Comparison of ENCODE assay signal across 6 cellular contexts in genomic region chr9:34611251-34611810, GRCh38. TPM values are rescaled to one million over a fixed set of nuclear protein-coding genes. Genes with fewer than 3 reads are reported as not detected.
A peak's percentile ranks its signal among the peaks of the same experiment; 100 is the strongest.
DNase-seq lines count a peak whose midpoint lies in the region.

No MANE protein-coding gene starts in this region.

- H4K20me1 ChIP-seq in GM23248 (ENCODE audit: insufficient read depth) = no peaks in the 10 kb centered on the region

- no peaks in the 10 kb centered on the region for H3K9me3 Mint-ChIP-seq in activated T-helper 2 cell treated with anti-CD3 and anti-CD28 coated beads, Interferon-gamma antibody, Interleukin-2, Interleukin-4, amounts not matched to agents 10 μg/mL and 5 μg/mL and 100 μg/mL, durations not matched to agents 14 hours and 24 hours and 36 hours

- peak overlapping the region in 1 of 2 experiments; percentile 84 for H3K14ac ChIP-seq in mesenchymal stem cell (ENCODE audit: low read length in 2 of 2)

- H2BK15ac ChIP-seq in mesenchymal stem cell (ENCODE audit: low read depth, poor library complexity, severe bottlenecking) = no peak overlapping the region

- no peaks in the 10 kb centered on the region for H3K9me3 ChIP-seq in GM23248 (ENCODE audit: low read depth)
- H3K9me3 ChIP-seq in mesenchymal stem cell (ENCODE audit: control insufficient read depth, low read length) = no peaks in the 10 kb centered on the region

- peak overlapping the region; percentile 41; the same call in 1 of the 2 replicates for H3K27ac ChIP-seq in GM23248
- H3K27ac ChIP-seq in mesenchymal stem cell (ENCODE audit: low read length, poor library complexity, severe bottlenecking) = no peak overlapping the region

- H3K9ac ChIP-seq in GM23248 (peak overlapping the region; percentile 94), mesenchymal stem cell (ENCODE audit: low read length) (peak overlapping the region; percentile 97)

- H3K4ac ChIP-seq in mesenchymal stem cell (ENCODE audit: low read depth in 1 of 2, low read length in 2 of 2) = peak overlapping the region in 1 of 2 experiments; percentile 95

- H3F3A ChIP-seq in GM23248 (ENCODE audit: insufficient read depth) = peaks cover 14% of the 10 kb centered on the region; the same call in 1 of the 2 replicates

- H3K4me2 ChIP-seq in GM23248 (ENCODE audit: unreplicated experiment) (peak overlapping the region; percentile 78), mesenchymal stem cell (ENCODE audit: low read length, poor library complexity, severe bottlenecking) (peak overlapping the region; percentile 81)

- WGBS in GM23248 (ENCODE audit: low coverage in 1 of 2, low lambda C conversion rate in 2 of 2, missing lambda C conversion rate in 2 of 2), 2 experiments = 25 to 32% methylated on average over 10 of the region's 10 CpGs
- WGBS in mesenchymal stem cell = 67% methylated on average over 10 of the region's 10 CpGs

- DNase-seq in GM23248 (peak; percentile 30), mesenchymal stem cell (no peak), NCI-H1092 (lab: John Stamatoyannopoulos, UW) (no peak), SIG-M5 treated with dmso at 0.1 percent for 504 hours (lab: John Stamatoyannopoulos, UW; ENCODE audit: unreplicated experiment) (no peak), SW480 (ENCODE audit: low spot score) (no peak)
- no peak for DNase-seq in activated T-helper 2 cell treated with anti-CD3 and anti-CD28 coated beads, Interferon-gamma antibody, Interleukin-2, Interleukin-4, amounts not matched to agents 10 μg/mL and 5 μg/mL and 100 μg/mL, durations not matched to agents 14 hours and 24 hours and 36 hours (ENCODE audit: low spot score)

- H3K27me3 ChIP-seq in GM23248 (replicated peaks; ENCODE audit: insufficient read depth) (no peaks in the 10 kb centered on the region), mesenchymal stem cell (ENCODE audit: control insufficient read depth in 1 of 2, insufficient read depth in 1 of 2, low read length in 2 of 2) (peaks cover under 1 to 11% of the 10 kb centered on the region in 2 experiments)

- peak overlapping the region; percentile 97 for H4K8ac ChIP-seq in mesenchymal stem cell (ENCODE audit: low read length)

- H3K36me3 ChIP-seq in GM23248 (ENCODE audit: low read depth) (no peaks in the 10 kb centered on the region), mesenchymal stem cell (ENCODE audit: control insufficient read depth in 1 of 2, insufficient read depth in 2 of 2, low read depth in 1 of 2, low read length in 2 of 2) (peaks cover 29 to 33% of the 10 kb centered on the region in 2 experiments)

- H2BK120ac ChIP-seq in mesenchymal stem cell (ENCODE audit: low read depth, low read length) = no peak overlapping the region

- intact Hi-C loops in activated T-helper 2 cell treated with anti-CD3 and anti-CD28 coated beads, Interferon-gamma antibody, Interleukin-2, Interleukin-4, amounts not matched to agents 10 μg/mL and 5 μg/mL and 100 μg/mL, durations not matched to agents 14 hours and 24 hours and 36 hours (cut with micrococcal nuclease) = loop anchor here (5.0 kb wide), 3 partner anchors 36 to 279 kb away; partner anchors contain the start of genes DNAI1, FAM219A and GALT

- peak overlapping the region; percentile 93 for H2AFZ ChIP-seq in GM23248
- peak overlapping the region; percentile 81 for H2AFZ ChIP-seq in mesenchymal stem cell (ENCODE audit: low read depth, low read length)

- H3K27me3 Mint-ChIP-seq in activated T-helper 2 cell treated with anti-CD3 and anti-CD28 coated beads, Interferon-gamma antibody, Interleukin-2, Interleukin-4, amounts not matched to agents 10 μg/mL and 5 μg/mL and 100 μg/mL, durations not matched to agents 14 hours and 24 hours and 36 hours (ENCODE audit: low read depth) = no peaks in the 10 kb centered on the region

- peak overlapping the region; percentile 47 for H4K91ac ChIP-seq in mesenchymal stem cell (ENCODE audit: low read length)

- H3K4me1 Mint-ChIP-seq in activated T-helper 2 cell treated with anti-CD3 and anti-CD28 coated beads, Interferon-gamma antibody, Interleukin-2, Interleukin-4, amounts not matched to agents 10 μg/mL and 5 μg/mL and 100 μg/mL, durations not matched to agents 14 hours and 24 hours and 36 hours (ENCODE audit: low read depth) = peaks cover 11% of the 10 kb centered on the region

- H3K9me2 ChIP-seq in GM23248 (ENCODE audit: insufficient read depth) = no peaks in the 10 kb centered on the region

- peaks cover 9% of the 10 kb centered on the region for H3K79me1 ChIP-seq in mesenchymal stem cell (replicated peaks; ENCODE audit: low read length, poor library complexity, severe bottlenecking)

- H2BK12ac ChIP-seq in mesenchymal stem cell (ENCODE audit: low read length in 2 of 2) = no peak overlapping the region

- in situ Hi-C loops in GM23248 (cut with MboI) = loop anchor here (25.0 kb wide), 1 partner anchor 99 kb away; the partner anchor contains the start of gene ENHO

- peak overlapping the region; percentile 93 for H3K27ac Mint-ChIP-seq in activated T-helper 2 cell treated with anti-CD3 and anti-CD28 coated beads, Interferon-gamma antibody, Interleukin-2, Interleukin-4, amounts not matched to agents 10 μg/mL and 5 μg/mL and 100 μg/mL, durations not matched to agents 14 hours and 24 hours and 36 hours

- peaks cover 16% of the 10 kb centered on the region for H3K79me2 ChIP-seq in GM23248 (ENCODE audit: insufficient read depth)

- H3K4me1 ChIP-seq in GM23248 (ENCODE audit: insufficient read depth) (peaks cover 9% of the 10 kb centered on the region; the same call in 1 of the 2 replicates), mesenchymal stem cell (ENCODE audit: control insufficient read depth, insufficient read depth, low read depth, low read length) (peaks cover 13% of the 10 kb centered on the region)

- H3K4me3 ChIP-seq in GM23248 = peak overlapping the region; percentile 94
- H3K4me3 ChIP-seq in mesenchymal stem cell (ENCODE audit: insufficient read depth in 1 of 2, low read depth in 1 of 2, low read length in 2 of 2) = peak overlapping the region; percentile 73 to 99

- H2BK5ac ChIP-seq in mesenchymal stem cell (ENCODE audit: low read depth, low read length, poor library complexity, severe bottlenecking) = no peak overlapping the region

- peaks cover 28% of the 10 kb centered on the region for H3K36me3 Mint-ChIP-seq in activated T-helper 2 cell treated with anti-CD3 and anti-CD28 coated beads, Interferon-gamma antibody, Interleukin-2, Interleukin-4, amounts not matched to agents 10 μg/mL and 5 μg/mL and 100 μg/mL, durations not matched to agents 14 hours and 24 hours and 36 hours (ENCODE audit: low read depth)

- peak overlapping the region; percentile 33 for H2AK5ac ChIP-seq in mesenchymal stem cell (ENCODE audit: low read length, severe bottlenecking)

- H3K18ac ChIP-seq in mesenchymal stem cell (ENCODE audit: low read depth in 1 of 2, low read length in 2 of 2) = peak overlapping the region; percentile 46 to 87

- peak overlapping the region; percentile 90 for H3K4me3 Mint-ChIP-seq in activated T-helper 2 cell treated with anti-CD3 and anti-CD28 coated beads, Interferon-gamma antibody, Interleukin-2, Interleukin-4, amounts not matched to agents 10 μg/mL and 5 μg/mL and 100 μg/mL, durations not matched to agents 14 hours and 24 hours and 36 hours (ENCODE audit: low read depth)

- peak overlapping the region in 1 of 2 experiments; percentile 77 for H3K23ac ChIP-seq in mesenchymal stem cell (ENCODE audit: low read length in 2 of 2)

RNA-seq across cellular contexts. Expression of gene RPP25L, which starts 0.6 kb away (rescaled TPM):
- total RNA-seq in GM23248 (2014; rRNA removed; shearing (Covaris generic)) = 16.9 and 28.7 TPM in 2 replicates
- 21.0 and 25.0 TPM in 2 replicates for polyA plus RNA-seq in GM23248 (2016; fragmentation: Nextera tagmentation; extraction: Ambion mirVana)
- 33.7 and 35.0 TPM in 2 replicates for total RNA-seq in activated T-helper 2 cell treated with anti-CD3 and anti-CD28 coated beads, Interferon-gamma antibody, Interleukin-2, Interleukin-4, amounts not matched to agents 10 μg/mL and 5 μg/mL and 100 μg/mL, durations not matched to agents 14 hours and 24 hours and 36 hours
- polyA plus RNA-seq in mesenchymal stem cell (2013, experiment 1 of 2) = 22.9 TPM
- 22.5 TPM for polyA plus RNA-seq in mesenchymal stem cell (2013, experiment 2 of 2)

RNA-seq across cellular contexts. Expression of gene DCTN3, which starts 9.0 kb away (rescaled TPM):
- 77.1 and 130 TPM in 2 replicates for total RNA-seq in GM23248 (2014; rRNA removed; shearing (Covaris generic))
- 148 and 161 TPM in 2 replicates for polyA plus RNA-seq in GM23248 (2016; fragmentation: Nextera tagmentation; extraction: Ambion mirVana)
- 57.8 and 65.5 TPM in 2 replicates for total RNA-seq in activated T-helper 2 cell treated with anti-CD3 and anti-CD28 coated beads, Interferon-gamma antibody, Interleukin-2, Interleukin-4, amounts not matched to agents 10 μg/mL and 5 μg/mL and 100 μg/mL, durations not matched to agents 14 hours and 24 hours and 36 hours
- polyA plus RNA-seq in mesenchymal stem cell (2013, experiment 1 of 2) = 96.8 TPM
- polyA plus RNA-seq in mesenchymal stem cell (2013, experiment 2 of 2) = 99.4 TPM

RNA-seq across cellular contexts. Expression of gene ARID3C, which starts 17.5 kb away (rescaled TPM):
- total RNA-seq in GM23248 (2014; rRNA removed; shearing (Covaris generic)) = 0.11 and 0.38 TPM in 2 replicates
- not detected in 2 replicates for polyA plus RNA-seq in GM23248 (2016; fragmentation: Nextera tagmentation; extraction: Ambion mirVana)
- 0.14 and 0.21 TPM in 2 replicates for total RNA-seq in activated T-helper 2 cell treated with anti-CD3 and anti-CD28 coated beads, Interferon-gamma antibody, Interleukin-2, Interleukin-4, amounts not matched to agents 10 μg/mL and 5 μg/mL and 100 μg/mL, durations not matched to agents 14 hours and 24 hours and 36 hours
- polyA plus RNA-seq in mesenchymal stem cell (2013, experiment 1 of 2) = 0.04 TPM
- 0.04 TPM for polyA plus RNA-seq in mesenchymal stem cell (2013, experiment 2 of 2)

RNA-seq across cellular contexts. Expression of gene CNTFR, which starts 21.8 kb away (rescaled TPM):
- not detected in 2 replicates for total RNA-seq in GM23248 (2014; rRNA removed; shearing (Covaris generic))
- polyA plus RNA-seq in GM23248 (2016; fragmentation: Nextera tagmentation; extraction: Ambion mirVana) = not detected in 2 replicates
- total RNA-seq in activated T-helper 2 cell treated with anti-CD3 and anti-CD28 coated beads, Interferon-gamma antibody, Interleukin-2, Interleukin-4, amounts not matched to agents 10 μg/mL and 5 μg/mL and 100 μg/mL, durations not matched to agents 14 hours and 24 hours and 36 hours = not detected in 2 replicates
- 0.03 TPM for polyA plus RNA-seq in mesenchymal stem cell (2013, experiment 1 of 2)
- polyA plus RNA-seq in mesenchymal stem cell (2013, experiment 2 of 2) = 0.01 TPM

RNA-seq across cellular contexts. Expression of gene SIGMAR1, which starts 26.3 kb away (rescaled TPM):
- total RNA-seq in GM23248 (2014; rRNA removed; shearing (Covaris generic)) = 138 and 148 TPM in 2 replicates
- polyA plus RNA-seq in GM23248 (2016; fragmentation: Nextera tagmentation; extraction: Ambion mirVana) = 142 and 147 TPM in 2 replicates
- total RNA-seq in activated T-helper 2 cell treated with anti-CD3 and anti-CD28 coated beads, Interferon-gamma antibody, Interleukin-2, Interleukin-4, amounts not matched to agents 10 μg/mL and 5 μg/mL and 100 μg/mL, durations not matched to agents 14 hours and 24 hours and 36 hours = 105 and 109 TPM in 2 replicates
- 83.0 TPM for polyA plus RNA-seq in mesenchymal stem cell (2013, experiment 1 of 2)
- polyA plus RNA-seq in mesenchymal stem cell (2013, experiment 2 of 2) = 83.4 TPM
